ENCODE assay signal across 9 cellular contexts in the genomic region with DNA sequence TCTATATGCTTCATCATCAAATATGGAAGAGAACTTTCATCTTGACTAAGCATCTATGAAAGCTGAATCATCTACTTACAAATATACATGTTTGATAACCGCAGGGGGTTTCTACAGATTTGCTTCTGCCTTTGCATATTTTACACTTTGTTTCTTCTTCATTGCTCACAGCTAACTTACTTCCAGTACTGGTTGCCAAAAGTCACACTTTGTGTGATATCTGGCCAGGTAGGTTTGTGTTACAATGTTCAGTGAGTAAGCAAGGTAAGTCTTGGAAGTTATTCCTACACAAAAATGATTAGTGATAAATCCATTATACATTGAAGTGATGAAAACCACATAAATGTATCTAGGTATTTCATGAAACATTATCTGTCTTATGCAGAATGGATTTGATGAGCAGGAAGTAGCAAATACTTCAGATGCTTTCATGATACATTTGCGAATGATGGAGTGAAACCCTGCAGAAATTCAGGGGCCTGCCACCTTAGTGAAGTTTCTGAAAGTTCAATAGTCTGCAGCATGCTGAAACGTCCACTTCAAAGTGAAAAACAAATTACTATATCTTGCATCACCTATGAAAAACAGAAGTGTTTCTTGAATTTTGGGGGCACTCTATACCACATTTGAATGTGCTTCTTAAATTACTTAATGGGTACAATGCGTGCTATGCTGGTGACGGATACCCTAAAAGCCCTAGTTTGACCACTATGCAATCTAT.
DNase-seq lines count a peak whose midpoint lies in the region; ATAC-seq, FAIRE-seq and TF ChIP-seq lines count a peak whose summit lies in the region.
"Had no signal": no experiment of that assay in that cellular context is flagged by ENCODE, and none has a peak within 500 bp of the region (broad histone marks: within the 10 kb centered on the region; RNA-seq: fewer than 3 reads in every experiment).

No MANE protein-coding gene starts in this region.

- peak; percentile 90 for FAIRE-seq in GM12892 (lab: Jason Lieb, UNC)

- ATAC-seq in GM19324 (IDR thresholded peaks at IDR 0.05; ENCODE audit: low FRiP score, unreplicated experiment) (peak; percentile 69), HG02678 (IDR thresholded peaks at IDR 0.05; ENCODE audit: unreplicated experiment) (peak; percentile 91), HG03442 (IDR thresholded peaks at IDR 0.05; ENCODE audit: unreplicated experiment) (peak; percentile 92)

- DNase-seq in GM12892 (ENCODE audit: insufficient read length) (no peak), DMS 273 (lab: John Stamatoyannopoulos, UW; ENCODE audit: unreplicated experiment) (no peak), HPDE6-E6E7 (ENCODE audit: extremely low spot score) (no peak), NCI-H2171 (lab: John Stamatoyannopoulos, UW) (no peak), SW 1271 (lab: John Stamatoyannopoulos, UW) (no peak)
- DNase-seq: mesendoderm had no signal

- TF ChIP-seq POLR2A in GM12892 (IDR thresholded peaks at IDR 0.05; ENCODE audit: low read depth, low read length) = no peak
